Comparison of ENCODE assay signal across 1 cellular context in genomic region chr19:38319421-38320258, GRCh38.
TF ChIP-seq lines count a peak whose summit lies in the region.

TSS of gene KCNK6 (plus strand) at chr19:38319845. CDS start at chr19:38319951, 106 bp downstream.

TF ChIP-seq in IMR-90, 13 proteins besides CTCF, POLR2A, EP300 and RAD21 (continued from another document):
- no peak for TF ChIP-seq ELK1 (IDR thresholded peaks at IDR 0.05; ENCODE audit: borderline replicate concordance, low read depth, low read length)
- TF ChIP-seq NFE2L2 (IDR thresholded peaks at IDR 0.05; ENCODE audit: low read depth, low read length): no peak
- no peak for TF ChIP-seq FOS (IDR thresholded peaks at IDR 0.05; ENCODE audit: low read depth, low read length)
- no peak for TF ChIP-seq BHLHE40 (IDR thresholded peaks at IDR 0.05; ENCODE audit: low read depth, low read length)
- TF ChIP-seq RFX5 (IDR thresholded peaks at IDR 0.05; ENCODE audit: low read depth, low read length): no peak
- TF ChIP-seq USF2 (IDR thresholded peaks at IDR 0.05; ENCODE audit: low read depth, low read length): no peak
- TF ChIP-seq MAZ (IDR thresholded peaks at IDR 0.05; ENCODE audit: borderline replicate concordance, low read depth, low read length): no peak; the same call in 1 of the 2 replicates
- TF ChIP-seq CEBPB (IDR thresholded peaks at IDR 0.05; ENCODE audit: low read depth, low read length): no peak
- no peak for TF ChIP-seq MXI1 (IDR thresholded peaks at IDR 0.05; ENCODE audit: borderline replicate concordance, low read depth, low read length)
- no peak for TF ChIP-seq MAFK (IDR thresholded peaks at IDR 0.05; ENCODE audit: low read depth, low read length)
TF ChIP-seq in IMR-90: peak in this region for 0.
